20 cellular contexts compared by ENCODE assay signal in the genomic region with DNA sequence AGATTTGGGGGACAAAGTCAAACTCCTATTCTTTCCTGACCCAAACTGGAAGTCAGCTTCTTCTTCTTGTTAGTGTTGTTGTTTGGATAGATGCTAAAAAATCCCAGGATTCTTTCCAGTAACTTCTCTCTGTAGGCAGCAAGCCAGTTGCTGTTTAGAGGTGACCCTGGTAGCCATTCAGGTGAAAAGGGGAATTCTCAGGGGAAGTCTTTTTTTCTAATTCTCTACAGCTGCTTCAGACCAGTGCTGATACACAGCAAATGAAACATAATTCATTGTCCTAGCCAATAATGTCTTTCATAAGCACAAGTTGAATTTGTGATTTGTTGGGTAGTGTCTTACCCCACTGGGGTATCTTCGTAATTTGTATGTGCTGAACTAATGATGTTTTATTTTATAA.
"Had no signal": no experiment of that assay in that cellular context is flagged by ENCODE, and none has a peak within 500 bp of the region (broad histone marks: within the 10 kb centered on the region; RNA-seq: fewer than 3 reads in every experiment).

No MANE protein-coding gene starts in this region.

- H3K27ac ChIP-seq: gastroesophageal sphincter, heart left ventricle, hepatocyte, left lung, neutrophil, parathyroid adenoma, right lobe of liver, stomach, thyroid gland had no signal

- H3K79me2 ChIP-seq: hepatocyte, parathyroid adenoma had no signal

- DNase-seq: cortex of kidney; effector CD4-positive, alpha-beta T cell; heart left ventricle; kidney; left lung; mesenchymal stem cell; mucosa of descending colon; naive B cell; right lobe of liver; stimulated activated CD4-positive, alpha-beta T cell treated with anti-CD3 and anti-CD28 coated beads, Interleukin-2, amount 100 ng/mL, for 24 hours; stimulated activated CD4-positive, alpha-beta T cell treated with anti-CD3 and anti-CD28 coated beads, Interleukin-4, amount 100 ng/mL, for 24 hours; stimulated activated naive CD4-positive, alpha-beta T cell treated with Interleukin-2 at 50 U/mL for 16 hours; stomach had no signal

- H3K27me3 ChIP-seq: gastroesophageal sphincter, heart left ventricle, hepatocyte, left lung, neutrophil, right lobe of liver, stomach, thyroid gland had no signal

- H2AFZ ChIP-seq: hepatocyte, parathyroid adenoma had no signal

- H3K9ac ChIP-seq: parathyroid adenoma had no signal

- H3K9me3 ChIP-seq: gastroesophageal sphincter, heart left ventricle, mucosa of descending colon, neutrophil, right lobe of liver, stomach, thyroid gland had no signal

- H3K4me1 ChIP-seq: gastroesophageal sphincter, heart left ventricle, left lung, parathyroid adenoma, right lobe of liver, stomach had no signal

- H3K4me3 ChIP-seq: gastroesophageal sphincter, heart left ventricle, hepatocyte, left lung, mucosa of descending colon, right lobe of liver, stomach, thyroid gland had no signal

- H3K4me2 ChIP-seq: hepatocyte had no signal

- FAIRE-seq: kidney had no signal

- ATAC-seq: gastroesophageal sphincter; heart left ventricle; left lung; mucosa of descending colon; natural killer cell treated with Interleukin-12 subunit alpha and Interleukin-12 subunit beta and Interleukin-15 and Interleukin-18, amount 100 ng/mL, for 72 hours; right lobe of liver; stimulated activated effector memory CD8-positive, alpha-beta T cell treated with anti-CD3 and anti-CD28 coated beads, Interleukin-12 subunit alpha, Interleukin-12 subunit beta, amount 100 ng/mL, for 72 hours had no signal

- H3K36me3 ChIP-seq: gastroesophageal sphincter, left lung, neutrophil, right lobe of liver, stomach, thyroid gland had no signal
